Comparison of ENCODE assay signal across 11 cellular contexts in the genomic region with DNA sequence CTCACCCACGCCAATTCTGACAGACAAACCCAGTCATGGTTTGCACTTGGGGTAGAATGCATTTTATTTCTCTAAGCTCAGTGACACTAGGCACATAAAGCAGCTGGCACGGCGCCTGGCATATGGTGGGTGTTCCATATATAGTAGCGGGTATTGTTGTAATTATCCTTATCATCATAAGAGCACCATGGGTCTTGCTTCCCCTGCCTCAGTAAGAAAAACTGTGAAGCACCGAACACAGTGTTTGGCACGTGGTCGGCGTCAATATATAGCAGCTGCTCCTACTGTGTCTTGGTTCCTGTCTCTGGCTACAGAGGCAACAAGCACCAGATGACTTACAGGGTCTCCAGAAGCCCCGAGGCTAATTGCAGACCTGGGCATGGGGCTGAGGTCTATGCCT.
DNase-seq lines count a peak whose midpoint lies in the region; ATAC-seq and TF ChIP-seq lines count a peak whose summit lies in the region.
"Had no signal": no experiment of that assay in that cellular context is flagged by ENCODE, and none has a peak within 500 bp of the region (broad histone marks: within the 10 kb centered on the region; RNA-seq: fewer than 3 reads in every experiment).

No MANE protein-coding gene starts in this region.

- TF ChIP-seq EP300 in SK-N-SH (IDR thresholded peaks at IDR 0.05; ENCODE audit: borderline replicate concordance in 1 of 2, low read depth in 1 of 2, low read length in 1 of 2) (peak in 1 of 2 experiments; percentile 85; a peak in 2 of 4 replicates), ovary (IDR thresholded peaks at IDR 0.05) (no peak)

- 77% methylated on average over 9 of the region's 9 CpGs for WGBS in SK-N-SH (ENCODE audit: low lambda C conversion rate)
- 93 to 94% (median 94%) methylated on average over 9 of the region's 9 CpGs for WGBS in ovary, 3 donors

- no peak for ATAC-seq in GM19467 (IDR thresholded peaks at IDR 0.05; ENCODE audit: unreplicated experiment)
- ATAC-seq: A549; CD8-positive, alpha-beta T cell had no signal

- TF ChIP-seq RAD21 in SK-N-SH (IDR thresholded peaks at IDR 0.05; ENCODE audit: low read length): no peak; the same call in 1 of the 2 replicates

- no peak overlapping the region for H3K4me3 ChIP-seq in SK-N-SH (ENCODE audit: low read depth in 2 of 2, low read length in 1 of 2)
- H3K4me3 ChIP-seq in ovary: no peak overlapping the region
- H3K4me3 ChIP-seq: A549, HAP-1 had no signal

- peaks cover 9 to 91% of the 10 kb centered on the region in 2 experiments for H3K36me3 ChIP-seq in SK-N-SH (replicated peaks in 1 of 2; ENCODE audit: control insufficient read depth in 1 of 2, insufficient read depth in 2 of 2, low read length in 1 of 2)
- H3K36me3 ChIP-seq in ovary: no peaks in the 10 kb centered on the region
- H3K36me3 ChIP-seq: HAP-1 had no signal

- H2AFZ ChIP-seq in SK-N-SH (ENCODE audit: low read depth): no peak overlapping the region

- intact Hi-C loops in ovary (cut with DNase I): no loop called here

- H3K27me3 ChIP-seq in SK-N-SH (ENCODE audit: insufficient read depth): no peaks in the 10 kb centered on the region
- no peaks in the 10 kb centered on the region for H3K27me3 ChIP-seq in ovary

- no peaks in the 10 kb centered on the region for H3F3A ChIP-seq in SK-N-SH (replicated peaks; ENCODE audit: insufficient read depth)

- H3K79me2 ChIP-seq in SK-N-SH (ENCODE audit: insufficient read depth): no peaks in the 10 kb centered on the region

- H3K27ac ChIP-seq in SK-N-SH (ENCODE audit: low read depth in 2 of 2, low read length in 1 of 2) (peak overlapping the region in 1 of 2 experiments; percentile 100; a peak in 3 of 4 replicates), ovary (no peak overlapping the region)
- H3K27ac ChIP-seq: A549 had no signal

- H3K9me3 ChIP-seq in SK-N-SH: no peaks in the 10 kb centered on the region
- H3K9me3 ChIP-seq in ovary: no peaks in the 10 kb centered on the region
- H3K9me3 ChIP-seq: HAP-1 had no signal

- H4K20me1 ChIP-seq in SK-N-SH (ENCODE audit: insufficient read depth): no peaks in the 10 kb centered on the region

- no peak for TF ChIP-seq POLR2A in ovary (IDR thresholded peaks at IDR 0.05)

- H3K9me2 ChIP-seq in SK-N-SH: no peaks in the 10 kb centered on the region

- peaks cover 0 to 88% of the 10 kb centered on the region in 2 experiments; a peak in 2 of 4 replicates for H3K4me1 ChIP-seq in SK-N-SH (ENCODE audit: control insufficient read depth in 1 of 2, insufficient read depth in 2 of 2, low read depth in 1 of 2, low read length in 1 of 2)
- no peaks in the 10 kb centered on the region for H3K4me1 ChIP-seq in ovary (ENCODE audit: insufficient read depth)
- H3K4me1 ChIP-seq: A549, Caco-2, HAP-1 had no signal

- DNase-seq in NCI-H1694 (lab: John Stamatoyannopoulos, UW) (peak; percentile 85), NCI-H345 treated with DMSO at 0.1 percent for 48 hours (lab: John Stamatoyannopoulos, UW; ENCODE audit: unreplicated experiment) (peak; percentile 74), SK-N-SH (peak; percentile 53), ovary (no peak), HK-2 (ENCODE audit: unreplicated experiment) (no peak)
- DNase-seq: Caco-2; CD8-positive, alpha-beta T cell; GOT3 had no signal

- H3K4me2 ChIP-seq in SK-N-SH: no peak overlapping the region
- H3K4me2 ChIP-seq: A549 had no signal

- TF ChIP-seq CTCF in SK-N-SH (IDR thresholded peaks at IDR 0.05) (no peak), ovary (IDR thresholded peaks at IDR 0.05) (no peak)

- CTCF ChIA-PET in SK-N-SH (lab: Yijun Ruan, JAX): interaction anchor here (0.7 to 3.6 kb wide), 4 partner anchors 18 to 174 kb away, joined by 3 to 18 read pairs (median 6); no protein-coding TSS in a partner anchor

- POLR2A ChIA-PET in SK-N-SH (lab: Yijun Ruan, JAX): interaction anchor here (0.8 to 5.6 kb wide), 14 partner anchors 11 to 1160 kb away, joined by 3 to 37 read pairs (median 3); no protein-coding TSS in a partner anchor

- no peak overlapping the region for H3K9ac ChIP-seq in SK-N-SH

TF ChIP-seq in SK-N-SH, 30 proteins besides CTCF, POLR2A, EP300 and RAD21:
- TF ChIP-seq RFX5 (IDR thresholded peaks at IDR 0.05; ENCODE audit: low read length) (no peak), SIN3A (IDR thresholded peaks at IDR 0.05; ENCODE audit: borderline replicate concordance, low read depth, low read length) (no peak), FOXM1 (IDR thresholded peaks at IDR 0.05; ENCODE audit: low read depth) (no peak), FOXJ3 (CRISPR knock-in tag; IDR thresholded peaks at IDR 0.05) (no peak; the same call in 1 of the 2 replicates), SMC3 (IDR thresholded peaks at IDR 0.05; ENCODE audit: low read depth, low read length) (no peak), TCF12 (IDR thresholded peaks at IDR 0.05) (no peak), GATA2 (CRISPR knock-in tag; IDR thresholded peaks at IDR 0.05) (peak; percentile 51), YY1 (IDR thresholded peaks at IDR 0.05; ENCODE audit: low read depth) (no peak), MXI1 (IDR thresholded peaks at IDR 0.05; ENCODE audit: low read depth, low read length) (peak; percentile 87), MAX (IDR thresholded peaks at IDR 0.05; ENCODE audit: low read depth) (no peak), POLR2AphosphoS5 (IDR thresholded peaks at IDR 0.05; ENCODE audit: low read depth, low read length) (no peak), JUND (IDR thresholded peaks at IDR 0.05) (no peak)
- TF ChIP-seq, protein P1, sequence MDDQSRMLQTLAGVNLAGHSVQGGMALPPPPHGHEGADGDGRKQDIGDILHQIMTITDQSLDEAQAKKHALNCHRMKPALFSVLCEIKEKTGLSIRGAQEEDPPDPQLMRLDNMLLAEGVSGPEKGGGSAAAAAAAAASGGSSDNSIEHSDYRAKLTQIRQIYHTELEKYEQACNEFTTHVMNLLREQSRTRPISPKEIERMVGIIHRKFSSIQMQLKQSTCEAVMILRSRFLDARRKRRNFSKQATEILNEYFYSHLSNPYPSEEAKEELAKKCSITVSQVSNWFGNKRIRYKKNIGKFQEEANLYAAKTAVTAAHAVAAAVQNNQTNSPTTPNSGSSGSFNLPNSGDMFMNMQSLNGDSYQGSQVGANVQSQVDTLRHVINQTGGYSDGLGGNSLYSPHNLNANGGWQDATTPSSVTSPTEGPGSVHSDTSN (IDR thresholded peaks at IDR 0.05): no peak
- TF ChIP-seq, protein P2, sequence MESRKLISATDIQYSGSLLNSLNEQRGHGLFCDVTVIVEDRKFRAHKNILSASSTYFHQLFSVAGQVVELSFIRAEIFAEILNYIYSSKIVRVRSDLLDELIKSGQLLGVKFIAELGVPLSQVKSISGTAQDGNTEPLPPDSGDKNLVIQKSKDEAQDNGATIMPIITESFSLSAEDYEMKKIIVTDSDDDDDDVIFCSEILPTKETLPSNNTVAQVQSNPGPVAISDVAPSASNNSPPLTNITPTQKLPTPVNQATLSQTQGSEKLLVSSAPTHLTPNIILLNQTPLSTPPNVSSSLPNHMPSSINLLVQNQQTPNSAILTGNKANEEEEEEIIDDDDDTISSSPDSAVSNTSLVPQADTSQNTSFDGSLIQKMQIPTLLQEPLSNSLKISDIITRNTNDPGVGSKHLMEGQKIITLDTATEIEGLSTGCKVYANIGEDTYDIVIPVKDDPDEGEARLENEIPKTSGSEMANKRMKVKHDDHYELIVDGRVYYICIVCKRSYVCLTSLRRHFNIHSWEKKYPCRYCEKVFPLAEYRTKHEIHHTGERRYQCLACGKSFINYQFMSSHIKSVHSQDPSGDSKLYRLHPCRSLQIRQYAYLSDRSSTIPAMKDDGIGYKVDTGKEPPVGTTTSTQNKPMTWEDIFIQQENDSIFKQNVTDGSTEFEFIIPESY (IDR thresholded peaks at IDR 0.05; ENCODE audit: borderline replicate concordance, low read depth): no peak

Comparison
In these comparisons a context has a peak if more than half of its experiments do, and no peak if none do; other contexts are left out.
1. DNase-seq: peak in NCI-H1694 (single experiment), NCI-H345 treated with DMSO at 0.1 percent for 48 hours (single experiment) and SK-N-SH (single experiment); none in ovary (0 of 5) and HK-2 (single experiment).